ENCODE assay signal across 1 cellular context in the genomic region with DNA sequence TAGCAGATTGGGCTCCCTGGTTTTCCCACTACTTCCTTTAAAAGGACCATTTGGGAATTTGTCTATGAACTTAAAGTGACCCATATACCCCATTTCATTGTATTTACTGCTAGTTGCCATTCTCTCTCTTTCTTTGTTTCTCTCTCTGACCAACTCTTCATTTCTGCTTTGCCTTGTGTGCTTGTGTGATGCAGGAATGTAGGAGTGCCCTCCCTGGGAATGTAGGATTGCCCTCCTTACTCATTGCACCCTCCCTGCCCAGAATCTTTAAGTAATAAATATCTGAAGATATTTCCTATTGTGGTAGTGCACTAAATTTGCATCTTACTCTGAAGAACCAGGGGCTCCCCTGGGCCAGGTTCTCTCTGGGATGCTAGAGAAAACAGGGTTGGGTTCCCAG.
A peak's percentile ranks its signal among the peaks of the same experiment; 100 is the strongest.
TF ChIP-seq lines count a peak whose summit lies in the region.

No MANE protein-coding gene starts in this region.

TF ChIP-seq in H1, 55 proteins besides CTCF, POLR2A, EP300 and RAD21:
- TF ChIP-seq CTBP2 (IDR thresholded peaks at IDR 0.05; ENCODE audit: borderline replicate concordance, insufficient read depth, insufficient read length, low read length) = no peak
- TF ChIP-seq, protein P1, sequence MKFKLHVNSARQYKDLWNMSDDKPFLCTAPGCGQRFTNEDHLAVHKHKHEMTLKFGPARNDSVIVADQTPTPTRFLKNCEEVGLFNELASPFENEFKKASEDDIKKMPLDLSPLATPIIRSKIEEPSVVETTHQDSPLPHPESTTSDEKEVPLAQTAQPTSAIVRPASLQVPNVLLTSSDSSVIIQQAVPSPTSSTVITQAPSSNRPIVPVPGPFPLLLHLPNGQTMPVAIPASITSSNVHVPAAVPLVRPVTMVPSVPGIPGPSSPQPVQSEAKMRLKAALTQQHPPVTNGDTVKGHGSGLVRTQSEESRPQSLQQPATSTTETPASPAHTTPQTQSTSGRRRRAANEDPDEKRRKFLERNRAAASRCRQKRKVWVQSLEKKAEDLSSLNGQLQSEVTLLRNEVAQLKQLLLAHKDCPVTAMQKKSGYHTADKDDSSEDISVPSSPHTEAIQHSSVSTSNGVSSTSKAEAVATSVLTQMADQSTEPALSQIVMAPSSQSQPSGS (IDR thresholded peaks at IDR 0.05; ENCODE audit: low read length) = no peak
- TF ChIP-seq FOSL1 (IDR thresholded peaks at IDR 0.05; ENCODE audit: insufficient read depth, low read depth, low read length) = no peak
- TF ChIP-seq TEAD4 (IDR thresholded peaks at IDR 0.05; ENCODE audit: low read depth, low read length) = peak; percentile 63
- no peak for TF ChIP-seq SRF (IDR thresholded peaks at IDR 0.05; ENCODE audit: low read depth, low read length)
- TF ChIP-seq GTF2F1 (IDR thresholded peaks at IDR 0.05; ENCODE audit: borderline replicate concordance, low read depth, low read length) = no peak
- TF ChIP-seq HDAC2 (IDR thresholded peaks at IDR 0.05; ENCODE audit: borderline replicate concordance in 1 of 2, low read depth in 2 of 2, low read length in 2 of 2) = no peak
- no peak for TF ChIP-seq CBX8 (IDR thresholded peaks at IDR 0.05; ENCODE audit: borderline replicate concordance, low read depth, low read length)
